Comparison of ENCODE assay signal across 27 cellular contexts in genomic region chr9:18798518-18799290, GRCh38.
"Had no signal": no experiment of that assay in that cellular context is flagged by ENCODE, and none has a peak within 500 bp of the region (broad histone marks: within the 10 kb centered on the region; RNA-seq: fewer than 3 reads in every experiment).

No MANE protein-coding gene starts in this region.

- H3K9me3 ChIP-seq: gastroesophageal sphincter, thoracic aorta had no signal

- H3K27me3 Mint-ChIP-seq: stimulated activated naive CD8-positive, alpha-beta T cell treated with anti-CD3 and anti-CD28 coated beads, Interleukin-15, Interleukin-2, amounts not matched to agents 100 ng/mL and 50 ng/mL, for 24 hours had no signal

- DNase-seq: activated CD4-positive, alpha-beta T cell treated with anti-CD3 and anti-CD28 coated beads for 48 hours; activated CD4-positive, alpha-beta T cell treated with anti-CD3 and anti-CD28 coated beads, Interleukin-2, amount 50 U/mL, for 48 hours; activated CD8-positive, alpha-beta memory T cell treated with anti-CD3 and anti-CD28 coated beads for 24 hours; activated effector memory CD4-positive, alpha-beta T cell treated with Interleukin-2 at 50 U/mL for 16 hours; activated naive CD4-positive, alpha-beta T cell treated with Interleukin-2 at 50 U/mL for 16 hours; anterior cingulate cortex; effector memory CD4-positive, alpha-beta T cell; left cardiac atrium; left ventricle myocardium superior; nephron progenitor cell; nucleus accumbens; posterior cingulate gyrus; right cardiac atrium; stimulated activated CD4-positive, alpha-beta T cell treated with anti-CD3 and anti-CD28 coated beads, Interleukin-4, amount 100 ng/mL, for 1 hour; T-helper 9 cell; trophoblast cell; WERI-Rb-1 had no signal

- H3K79me2 ChIP-seq: hepatocyte had no signal

- H3K27ac ChIP-seq: coronary artery, dorsolateral prefrontal cortex, gastroesophageal sphincter, hepatocyte, thoracic aorta, WERI-Rb-1 had no signal

- H3K27ac Mint-ChIP-seq: activated naive CD8-positive, alpha-beta T cell; nephron progenitor cell; stimulated activated effector memory CD8-positive, alpha-beta T cell treated with anti-CD3 and anti-CD28 coated beads, Interleukin-12 subunit alpha, Interleukin-12 subunit beta, amount 100 ng/mL, for 72 hours; stimulated activated naive CD8-positive, alpha-beta T cell treated with anti-CD3 and anti-CD28 coated beads, Interleukin-15, Interleukin-2, amounts not matched to agents 100 ng/mL and 50 ng/mL, for 24 hours; T-helper 1 cell treated with Interleukin-12 subunit alpha and Interleukin-12 subunit beta and Interleukin-4 antibody, amounts not matched to agents 30 μg/mL and 1 μg/mL, for 36 hours had no signal

- H3K4me3 Mint-ChIP-seq: activated naive CD8-positive, alpha-beta T cell; nephron progenitor cell; stimulated activated effector memory CD8-positive, alpha-beta T cell treated with anti-CD3 and anti-CD28 coated beads, Interleukin-12 subunit alpha, Interleukin-12 subunit beta, amount 100 ng/mL, for 72 hours; stimulated activated naive CD8-positive, alpha-beta T cell treated with anti-CD3 and anti-CD28 coated beads, Interleukin-15, Interleukin-2, amounts not matched to agents 100 ng/mL and 50 ng/mL, for 24 hours; T-helper 1 cell treated with Interleukin-12 subunit alpha and Interleukin-12 subunit beta and Interleukin-4 antibody, amounts not matched to agents 30 μg/mL and 1 μg/mL, for 36 hours had no signal

- H3K4me3 ChIP-seq: coronary artery, dorsolateral prefrontal cortex, gastroesophageal sphincter, hepatocyte, thoracic aorta had no signal

- H3K36me3 Mint-ChIP-seq: activated naive CD8-positive, alpha-beta T cell; stimulated activated effector memory CD8-positive, alpha-beta T cell treated with anti-CD3 and anti-CD28 coated beads, Interleukin-12 subunit alpha, Interleukin-12 subunit beta, amount 100 ng/mL, for 72 hours had no signal

- H3K4me1 Mint-ChIP-seq: stimulated activated effector memory CD8-positive, alpha-beta T cell treated with anti-CD3 and anti-CD28 coated beads, Interleukin-12 subunit alpha, Interleukin-12 subunit beta, amount 100 ng/mL, for 72 hours had no signal

- H3K27me3 ChIP-seq: dorsolateral prefrontal cortex, gastroesophageal sphincter, hepatocyte had no signal

- H3K9me3 Mint-ChIP-seq: stimulated activated effector memory CD8-positive, alpha-beta T cell treated with anti-CD3 and anti-CD28 coated beads, Interleukin-12 subunit alpha, Interleukin-12 subunit beta, amount 100 ng/mL, for 72 hours; T-helper 1 cell treated with Interleukin-12 subunit alpha and Interleukin-12 subunit beta and Interleukin-4 antibody, amounts not matched to agents 30 μg/mL and 1 μg/mL, for 36 hours had no signal

- H3K4me2 ChIP-seq: hepatocyte had no signal

- H2AFZ ChIP-seq: hepatocyte had no signal

- H3K36me3 ChIP-seq: thoracic aorta, WERI-Rb-1 had no signal

- ATAC-seq: activated CD4-positive, CD25-positive, alpha-beta regulatory T cell treated with anti-CD3 and anti-CD28 coated beads, Interleukin-2, amount 50 U/mL, for 24 hours; gastroesophageal sphincter; left cardiac atrium; left ventricle myocardium superior; right cardiac atrium; stimulated activated effector memory CD8-positive, alpha-beta T cell treated with anti-CD3 and anti-CD28 coated beads, Interleukin-12 subunit alpha, Interleukin-12 subunit beta, amount 100 ng/mL, for 72 hours had no signal
